Comparison of ENCODE assay signal across 8 cellular contexts in genomic region chr2:95468011-95468410, GRCh38. TPM values are rescaled to one million over a fixed set of nuclear protein-coding genes. Genes with fewer than 3 reads are reported as not detected.
"Had no signal": no experiment of that assay in that cellular context is flagged by ENCODE, and none has a peak within 500 bp of the region (broad histone marks: within the 10 kb centered on the region; RNA-seq: fewer than 3 reads in every experiment).

No MANE protein-coding gene starts in this region.

RNA-seq across cellular contexts. Expression of gene TRIM43B, which starts 16.5 kb away (rescaled TPM):
- total RNA-seq: PC-3, PC-9, Peyer's patch, RPMI7951, SJCRH30, SJSA1, SK-MEL-5, T-cell had no signal
